ENCODE assay signal across 3 cellular contexts in genomic region chr20:15327123-15327522, GRCh38.
TF ChIP-seq lines count a peak whose summit lies in the region.

No MANE protein-coding gene starts in this region.

TF ChIP-seq in A549, 52 proteins besides CTCF, POLR2A, EP300 and RAD21 (continued from another document):
- TF ChIP-seq FOSL2 (IDR thresholded peaks at IDR 0.05) (no peak), FOSL2 (CRISPR knock-in tag; IDR thresholded peaks at IDR 0.05) (no peak), USF2 (IDR thresholded peaks at IDR 0.05) (peak; percentile 57; the same call in 1 of the 2 replicates)

TF ChIP-seq in IMR-90, 13 proteins besides CTCF, POLR2A, EP300 and RAD21 (continued from another document):
- 0 out of 2 replicates have a peak, but pooled peaks have one; percentile 5 for TF ChIP-seq USF2 (IDR thresholded peaks at IDR 0.05; ENCODE audit: low read depth, low read length)
- TF ChIP-seq MAFK (IDR thresholded peaks at IDR 0.05; ENCODE audit: low read depth, low read length), result no peak

TF ChIP-seq in K562, 482 proteins besides CTCF, POLR2A, EP300 and RAD21 (continued from another document):
- TF ChIP-seq, protein P1, sequence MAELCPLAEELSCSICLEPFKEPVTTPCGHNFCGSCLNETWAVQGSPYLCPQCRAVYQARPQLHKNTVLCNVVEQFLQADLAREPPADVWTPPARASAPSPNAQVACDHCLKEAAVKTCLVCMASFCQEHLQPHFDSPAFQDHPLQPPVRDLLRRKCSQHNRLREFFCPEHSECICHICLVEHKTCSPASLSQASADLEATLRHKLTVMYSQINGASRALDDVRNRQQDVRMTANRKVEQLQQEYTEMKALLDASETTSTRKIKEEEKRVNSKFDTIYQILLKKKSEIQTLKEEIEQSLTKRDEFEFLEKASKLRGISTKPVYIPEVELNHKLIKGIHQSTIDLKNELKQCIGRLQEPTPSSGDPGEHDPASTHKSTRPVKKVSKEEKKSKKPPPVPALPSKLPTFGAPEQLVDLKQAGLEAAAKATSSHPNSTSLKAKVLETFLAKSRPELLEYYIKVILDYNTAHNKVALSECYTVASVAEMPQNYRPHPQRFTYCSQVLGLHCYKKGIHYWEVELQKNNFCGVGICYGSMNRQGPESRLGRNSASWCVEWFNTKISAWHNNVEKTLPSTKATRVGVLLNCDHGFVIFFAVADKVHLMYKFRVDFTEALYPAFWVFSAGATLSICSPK (IDR thresholded peaks at IDR 0.05; ENCODE audit: borderline replicate concordance), result no peak
- TF ChIP-seq EGR1 (conservative IDR thresholded peaks at IDR 0.05), result no peak
- TF ChIP-seq MLX (CRISPR knock-in tag; conservative IDR thresholded peaks at IDR 0.05), result no peak
- TF ChIP-seq, protein P2, sequence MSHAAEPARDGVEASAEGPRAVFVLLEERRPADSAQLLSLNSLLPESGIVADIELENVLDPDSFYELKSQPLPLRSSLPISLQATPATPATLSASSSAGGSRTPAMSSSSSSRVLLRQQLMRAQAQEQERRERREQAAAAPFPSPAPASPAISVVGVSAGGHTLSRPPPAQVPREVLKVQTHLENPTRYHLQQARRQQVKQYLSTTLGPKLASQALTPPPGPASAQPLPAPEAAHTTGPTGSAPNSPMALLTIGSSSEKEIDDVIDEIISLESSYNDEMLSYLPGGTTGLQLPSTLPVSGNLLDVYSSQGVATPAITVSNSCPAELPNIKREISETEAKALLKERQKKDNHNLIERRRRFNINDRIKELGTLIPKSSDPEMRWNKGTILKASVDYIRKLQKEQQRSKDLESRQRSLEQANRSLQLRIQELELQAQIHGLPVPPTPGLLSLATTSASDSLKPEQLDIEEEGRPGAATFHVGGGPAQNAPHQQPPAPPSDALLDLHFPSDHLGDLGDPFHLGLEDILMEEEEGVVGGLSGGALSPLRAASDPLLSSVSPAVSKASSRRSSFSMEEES (CRISPR knock-in tag; IDR thresholded peaks at IDR 0.05), result peak; percentile 74
- no peak for TF ChIP-seq OTX1 (CRISPR knock-in tag; IDR thresholded peaks at IDR 0.05)
- no peak for TF ChIP-seq CBFA2T3 (IDR thresholded peaks at IDR 0.05)
- no peak for TF ChIP-seq ZSCAN29 (IDR thresholded peaks at IDR 0.05)
